Comparison of ENCODE assay signal across 23 cellular contexts in the genomic region with DNA sequence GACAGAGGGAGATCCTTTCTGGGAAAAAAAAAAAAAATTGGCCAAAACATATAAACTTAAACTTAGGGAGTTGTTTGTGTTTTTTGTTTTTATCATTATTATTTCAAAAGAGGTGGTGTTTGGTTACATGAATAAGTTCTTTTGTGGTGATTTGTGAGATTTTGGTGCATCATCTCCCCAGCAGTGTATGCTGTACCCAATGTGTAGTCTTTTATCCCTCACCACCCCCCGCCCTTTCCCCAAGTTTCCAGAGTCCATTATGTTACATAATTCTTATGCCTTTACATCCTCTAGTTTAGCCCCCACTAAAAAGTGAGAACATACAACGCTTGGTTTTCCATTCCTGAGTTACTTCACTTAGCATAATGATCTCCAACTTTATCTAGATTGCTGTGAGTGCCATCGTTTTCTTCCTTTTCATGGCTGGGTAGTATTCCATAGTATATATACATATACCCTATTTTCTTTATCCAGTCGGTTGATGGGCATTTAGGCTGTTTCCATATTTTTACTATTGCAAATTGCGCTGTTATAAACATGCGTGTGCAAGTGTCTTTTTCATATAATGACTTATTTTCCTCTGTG.
"Had no signal": no experiment of that assay in that cellular context is flagged by ENCODE, and none has a peak within 500 bp of the region (broad histone marks: within the 10 kb centered on the region; RNA-seq: fewer than 3 reads in every experiment).

No MANE protein-coding gene starts in this region.

- H3K36me3 ChIP-seq: gastrocnemius medialis, neural progenitor cell, right atrium auricular region, suprapubic skin, transverse colon, uterus had no signal

- H3K27ac Mint-ChIP-seq: activated T-helper 2 cell treated with anti-CD3 and anti-CD28 coated beads, Interferon-gamma antibody, Interleukin-2, Interleukin-4, amounts not matched to agents 10 μg/mL and 5 μg/mL and 100 μg/mL, durations not matched to agents 14 hours and 24 hours and 36 hours; neural progenitor cell; progenitor cell of endocrine pancreas; stimulated activated naive CD8-positive, alpha-beta T cell treated with anti-CD3 and anti-CD28 coated beads, Interleukin-15, Interleukin-2, amounts not matched to agents 100 ng/mL and 50 ng/mL, for 24 hours had no signal

- H3K36me3 Mint-ChIP-seq: naive B cell, neural progenitor cell had no signal

- ATAC-seq: esophagus mucosa, gastrocnemius medialis, left ventricle myocardium superior had no signal

- H3K27ac ChIP-seq: gastrocnemius medialis, neural progenitor cell, right atrium auricular region, suprapubic skin, transverse colon, uterus, VCaP had no signal

- H3K4me3 ChIP-seq: gastrocnemius medialis, neural progenitor cell, right atrium auricular region, suprapubic skin, transverse colon, uterus had no signal

- H3K9me3 Mint-ChIP-seq: activated T-helper 2 cell treated with anti-CD3 and anti-CD28 coated beads, Interferon-gamma antibody, Interleukin-2, Interleukin-4, amounts not matched to agents 10 μg/mL and 5 μg/mL and 100 μg/mL, durations not matched to agents 14 hours and 24 hours and 36 hours; neural progenitor cell; stimulated activated naive CD8-positive, alpha-beta T cell treated with anti-CD3 and anti-CD28 coated beads, Interleukin-15, Interleukin-2, amounts not matched to agents 100 ng/mL and 50 ng/mL, for 24 hours had no signal

- H3K9me3 ChIP-seq: gastrocnemius medialis, right atrium auricular region, suprapubic skin, transverse colon, uterus had no signal

- H3K4me1 Mint-ChIP-seq: naive B cell, neural progenitor cell had no signal

- H3K4me1 ChIP-seq: gastrocnemius medialis, neural progenitor cell, right atrium auricular region, suprapubic skin, transverse colon, uterus had no signal

- H3K27me3 Mint-ChIP-seq: naive B cell; progenitor cell of endocrine pancreas; stimulated activated naive CD8-positive, alpha-beta T cell treated with anti-CD3 and anti-CD28 coated beads, Interleukin-15, Interleukin-2, amounts not matched to agents 100 ng/mL and 50 ng/mL, for 24 hours had no signal

- DNase-seq: activated CD4-positive, CD25-positive, alpha-beta regulatory T cell treated with anti-CD3 and anti-CD28 coated beads, Interleukin-2, amount 50 U/mL, for 72 hours; activated naive CD4-positive, alpha-beta T cell treated with Interleukin-2 at 50 U/mL for 16 hours; activated T-cell treated with anti-CD3 and anti-CD28 coated beads for 4 hours; effector CD8-positive, alpha-beta T cell; gastrocnemius medialis; head of caudate nucleus; kidney glomerular epithelial cell; left ventricle myocardium superior; naive B cell; stimulated activated CD4-positive, alpha-beta T cell treated with anti-CD3 and anti-CD28 coated beads, Interleukin-12 subunit alpha, Interleukin-12 subunit beta, amount 100 ng/mL, for 4 hours; stimulated activated CD4-positive, alpha-beta T cell treated with anti-CD3 and anti-CD28 coated beads, Interleukin-1b, Interleukin-23, amount 100 ng/mL, for 48 hours; SW 1271; T-helper 2 cell; transverse colon; uterus had no signal

- H3K4me3 Mint-ChIP-seq: neural progenitor cell; stimulated activated naive CD8-positive, alpha-beta T cell treated with anti-CD3 and anti-CD28 coated beads, Interleukin-15, Interleukin-2, amounts not matched to agents 100 ng/mL and 50 ng/mL, for 24 hours had no signal
